1 cellular context compared by ENCODE assay signal in the genomic region with DNA sequence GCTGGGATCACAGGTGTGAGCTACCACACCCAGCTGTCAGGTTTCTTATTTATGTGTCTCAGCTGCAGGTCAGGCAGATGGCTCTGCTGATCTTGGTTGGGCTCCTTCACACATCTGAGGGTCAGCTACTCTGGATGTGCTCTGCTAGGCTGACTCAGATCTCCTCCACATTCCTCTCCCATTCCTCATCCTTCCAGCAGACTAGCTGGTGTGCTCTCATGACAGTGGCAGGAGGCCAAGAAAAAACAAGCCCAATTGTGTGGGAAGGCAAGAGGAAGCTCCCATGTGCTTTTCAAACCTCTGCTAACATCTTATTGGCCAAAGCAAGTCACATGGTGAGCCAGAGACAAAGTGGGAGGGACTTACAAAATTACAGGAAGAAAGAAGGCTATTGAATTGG.
TF ChIP-seq lines count a peak whose summit lies in the region.

No MANE protein-coding gene starts in this region.

TF ChIP-seq in GM12878, 131 proteins besides CTCF, POLR2A, EP300 and RAD21 (continued from another document):
- no peak for TF ChIP-seq RELB (IDR thresholded peaks at IDR 0.05; ENCODE audit: low read depth)
- peak; percentile 17; the same call in 1 of the 2 replicates for TF ChIP-seq RAD51 (IDR thresholded peaks at IDR 0.05)
- TF ChIP-seq SUZ12 (IDR thresholded peaks at IDR 0.05; ENCODE audit: unreplicated experiment) = no peak
- TF ChIP-seq CHD1 (IDR thresholded peaks at IDR 0.05; ENCODE audit: low read depth, low read length) = no peak
- no peak for TF ChIP-seq ATF7 (IDR thresholded peaks at IDR 0.05; ENCODE audit: low read depth)
- no peak for TF ChIP-seq YY1 (IDR thresholded peaks at IDR 0.05; ENCODE audit: low read depth, low read length)
